Comparison of ENCODE assay signal across 10 cellular contexts in the genomic region with DNA sequence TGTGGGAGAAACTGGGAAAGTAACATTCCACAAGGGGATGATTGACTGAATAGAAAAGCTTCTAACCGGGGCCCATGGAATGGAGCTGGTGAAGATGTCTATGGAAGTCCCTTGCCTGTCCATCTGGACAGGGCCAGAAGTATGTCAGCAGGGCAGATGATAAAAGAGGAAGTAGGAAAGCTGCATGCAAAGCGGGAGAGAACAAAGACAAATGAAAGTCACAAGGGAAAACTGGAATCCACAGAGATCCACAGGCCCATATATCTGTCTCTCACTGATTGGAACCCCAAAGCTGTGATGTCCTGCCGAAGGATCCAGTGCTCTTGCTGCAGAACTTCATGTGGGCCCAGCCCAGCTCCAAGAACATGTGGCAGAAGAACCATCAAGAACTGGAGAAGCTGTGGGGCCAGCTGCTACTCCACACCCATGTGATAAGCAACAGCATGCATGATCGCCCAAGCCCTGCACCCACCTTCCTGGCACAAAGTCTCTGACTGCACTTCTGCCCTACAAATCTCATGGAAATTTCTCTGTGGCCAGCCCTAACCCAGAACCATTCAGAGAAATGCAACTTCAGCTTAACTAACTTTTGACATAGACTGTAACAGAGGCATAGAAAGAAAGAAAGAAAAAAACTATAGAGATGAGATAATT.
DNase-seq lines count a peak whose midpoint lies in the region; ATAC-seq and TF ChIP-seq lines count a peak whose summit lies in the region.
"Had no signal": no experiment of that assay in that cellular context is flagged by ENCODE, and none has a peak within 500 bp of the region (broad histone marks: within the 10 kb centered on the region; RNA-seq: fewer than 3 reads in every experiment).

No MANE protein-coding gene starts in this region.

- no peak for TF ChIP-seq CTCF in type B pancreatic cell (conservative IDR thresholded peaks at IDR 0.05)

- H3K4me3 Mint-ChIP-seq in type B pancreatic cell, result no peak overlapping the region

- H3K9me3 Mint-ChIP-seq in type B pancreatic cell, result no peaks in the 10 kb centered on the region

- no peaks in the 10 kb centered on the region for H3K36me3 Mint-ChIP-seq in type B pancreatic cell

- H3K27ac ChIP-seq in substantia nigra (ENCODE audit: low read depth, low read length, poor library complexity, severe bottlenecking), result no peak overlapping the region
- H3K27ac ChIP-seq: dorsolateral prefrontal cortex had no signal

- no peak overlapping the region for H3K27ac Mint-ChIP-seq in type B pancreatic cell

- ATAC-seq in GM18858 (IDR thresholded peaks at IDR 0.05; ENCODE audit: unreplicated experiment) (peak; percentile 70), GM21447 (IDR thresholded peaks at IDR 0.05; ENCODE audit: unreplicated experiment) (peak; percentile 74), HG03103 (IDR thresholded peaks at IDR 0.05; ENCODE audit: low read depth, unreplicated experiment) (peak; percentile 58)

- H3K4me1 Mint-ChIP-seq in type B pancreatic cell (ENCODE audit: unreplicated experiment), result peaks cover 11% of the 10 kb centered on the region

- DNase-seq in germinal center (ENCODE audit: low spot score) (peak; percentile 30), substantia nigra (lab: John Stamatoyannopoulos, UW) (no peak), type B pancreatic cell (ENCODE audit: extremely low spot score, unreplicated experiment) (no peak)
- no peak for DNase-seq in activated CD4-positive, CD25-positive, alpha-beta regulatory T cell treated with anti-CD3 and anti-CD28 coated beads, Interleukin-2, amount 50 U/mL, for 72 hours
- DNase-seq: activated CD4-positive, alpha-beta T cell treated with anti-CD3 and anti-CD28 coated beads, Interleukin-2, amount 50 U/mL, for 4 hours; dorsolateral prefrontal cortex; head of caudate nucleus had no signal

- H3K27me3 Mint-ChIP-seq in type B pancreatic cell, result no peaks in the 10 kb centered on the region
